12 cellular contexts compared by ENCODE assay signal in the genomic region with DNA sequence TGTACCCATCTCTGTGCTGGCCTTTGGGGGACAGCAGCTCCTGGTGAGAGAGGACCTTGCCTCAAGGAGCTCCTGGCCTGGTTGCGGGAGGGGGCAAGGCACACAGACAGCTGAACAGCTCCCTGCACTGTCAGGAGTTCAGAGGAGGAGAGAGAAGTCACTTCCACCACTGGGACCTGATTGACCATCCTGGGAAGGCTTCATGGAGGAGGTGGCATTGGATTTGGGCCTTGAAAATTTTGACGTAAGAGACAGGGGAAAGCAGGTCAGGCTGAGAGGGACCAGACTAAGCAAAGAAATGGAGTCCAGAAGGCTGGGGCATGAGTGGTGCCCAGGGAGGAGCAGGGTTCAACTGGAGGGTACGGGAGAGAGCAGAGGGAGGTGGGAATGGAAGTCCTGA. TPM values are rescaled to one million over a fixed set of nuclear protein-coding genes. Genes with fewer than 3 reads are reported as not detected.
DNase-seq lines count a peak whose midpoint lies in the region; ATAC-seq, FAIRE-seq and TF ChIP-seq lines count a peak whose summit lies in the region.
"Had no signal": no experiment of that assay in that cellular context is flagged by ENCODE, and none has a peak within 500 bp of the region (broad histone marks: within the 10 kb centered on the region; RNA-seq: fewer than 3 reads in every experiment).

No MANE protein-coding gene starts in this region.

- in situ Hi-C loops in HepG2 (cut with HindIII; ENCODE audit: extremely low pct_ligation_motif_present, low pct_unique_long_range_greater_than_20kb) (no loop called here), HAP-1 (cut with MboI; ENCODE audit: low sequenced_read_pairs) (no loop called here)

- H4K91ac ChIP-seq in neuronal stem cell (ENCODE audit: low read depth, low read length, poor library complexity) = no peak overlapping the region

- BruUV-seq in HepG2 (replicated peaks; lab: Mats Ljungman, UMichigan) = no TSS peak

- H2BK120ac ChIP-seq in neuronal stem cell (ENCODE audit: low read depth, low read length) = no peak overlapping the region

- H3K18ac ChIP-seq in neuronal stem cell (ENCODE audit: low read length) = peak overlapping the region; percentile 5

- no peak overlapping the region for H3K23ac ChIP-seq in neuronal stem cell (ENCODE audit: low read depth, low read length, poor library complexity)

- no peak overlapping the region for H4K8ac ChIP-seq in neuronal stem cell (ENCODE audit: low read depth, low read length)

- H3K4me2 ChIP-seq in HepG2 (ENCODE audit: low read depth, low read length) (no peak overlapping the region), neuronal stem cell (ENCODE audit: insufficient read depth, low read length, poor library complexity, severe bottlenecking) (no peak overlapping the region)

- intact Hi-C loops in HepG2 (cut with micrococcal nuclease; ENCODE audit: unreplicated experiment) (loop anchor here (5.0 kb wide), 1 partner anchor 79 kb away; no protein-coding TSS in a partner anchor), right lobe of liver (cut with DNase I) (no loop called here)

- H3K14ac ChIP-seq in neuronal stem cell (ENCODE audit: low read length) = no peak overlapping the region

- H3K4ac ChIP-seq in neuronal stem cell (ENCODE audit: low read length) = no peak overlapping the region

- peaks cover 21% of the 10 kb centered on the region for H3K4me1 Mint-ChIP-seq in endothelial cell (ENCODE audit: unreplicated experiment)

- H3K27me3 ChIP-seq in HepG2 (ENCODE audit: control insufficient read depth in 1 of 2, insufficient read depth in 2 of 2, low read length in 2 of 2) (no peaks in the 10 kb centered on the region), right lobe of liver (no peaks in the 10 kb centered on the region), neuronal stem cell (ENCODE audit: control insufficient read depth in 3 of 3, insufficient read depth in 3 of 3, low read depth in 1 of 3, low read length in 3 of 3) (peaks cover 0 to 9% (median 0%) of the 10 kb centered on the region in 3 experiments), HAP-1 (ENCODE audit: low read depth) (no peaks in the 10 kb centered on the region)

- H3K36me3 Mint-ChIP-seq in endothelial cell (ENCODE audit: low read depth, unreplicated experiment) = no peaks in the 10 kb centered on the region
- H3K36me3 Mint-ChIP-seq: CD4-positive, alpha-beta memory T cell had no signal

- H2AFZ ChIP-seq in HepG2 (ENCODE audit: low read length) (no peak overlapping the region), neuronal stem cell (ENCODE audit: low read length) (no peak overlapping the region)

- H2BK12ac ChIP-seq in neuronal stem cell (ENCODE audit: low read length) = no peak overlapping the region

- H2BK15ac ChIP-seq in neuronal stem cell (ENCODE audit: low read length) = no peak overlapping the region

- no peak overlapping the region for H2BK5ac ChIP-seq in neuronal stem cell (ENCODE audit: low read length)

- peaks cover 4% of the 10 kb centered on the region for H3K79me1 ChIP-seq in neuronal stem cell (ENCODE audit: low read depth, low read length)

- no peak overlapping the region for H3K4me3 Mint-ChIP-seq in endothelial cell (ENCODE audit: unreplicated experiment)
- H3K4me3 Mint-ChIP-seq: B cell; CD4-positive, alpha-beta memory T cell had no signal

- TF ChIP-seq EP300 in HepG2 (IDR thresholded peaks at IDR 0.05; ENCODE audit: low read depth in 2 of 2, low read length in 2 of 2) = no peak
- no peak for TF ChIP-seq EP300 in HepG2 (CRISPR knock-in tag; IDR thresholded peaks at IDR 0.05; ENCODE audit: borderline replicate concordance)

- FAIRE-seq in HepG2 (lab: Jason Lieb, UNC) = no peak
- FAIRE-seq: GM12878 had no signal

- H3K27ac ChIP-seq in HepG2 (ENCODE audit: extremely low read length, insufficient read depth, low read length) (no peak overlapping the region), right lobe of liver (no peak overlapping the region), neuronal stem cell (replicated peaks; ENCODE audit: low read length) (no peak overlapping the region)
- H3K27ac ChIP-seq: C4-2B had no signal

- H3K9ac ChIP-seq in HepG2 (ENCODE audit: insufficient read depth, low read depth, low read length) (no peak overlapping the region), neuronal stem cell (ENCODE audit: low read depth, low read length, poor library complexity) (no peak overlapping the region)

- H3K4me1 ChIP-seq in HepG2 (ENCODE audit: insufficient read depth, low read length) = peaks cover 42% of the 10 kb centered on the region
- peaks cover 0 to 25% (median 6%) of the 10 kb centered on the region in 4 donors for H3K4me1 ChIP-seq in right lobe of liver
- peaks cover 27 to 28% of the 10 kb centered on the region in 2 donors for H3K4me1 ChIP-seq in neuronal stem cell (ENCODE audit: control insufficient read depth in 2 of 2, insufficient read depth in 1 of 2, low read depth in 1 of 2, low read length in 2 of 2)
- peaks cover 2% of the 10 kb centered on the region; the same call in 1 of the 2 replicates for H3K4me1 ChIP-seq in HAP-1

- POLR2A ChIA-PET in HepG2 (lab: Yijun Ruan, JAX) = no interaction called here

- no peak for TF ChIP-seq CTCF in HepG2 (CRISPR knock-in tag; IDR thresholded peaks at IDR 0.05)
- no peak for TF ChIP-seq CTCF in right lobe of liver (IDR thresholded peaks at IDR 0.05)
- no peak for TF ChIP-seq CTCF in endothelial cell (IDR thresholded peaks at IDR 0.05; ENCODE audit: unreplicated experiment)

- peak overlapping the region; percentile 1 for H3K27ac Mint-ChIP-seq in endothelial cell (ENCODE audit: unreplicated experiment)
- H3K27ac Mint-ChIP-seq: B cell; CD4-positive, alpha-beta memory T cell had no signal

- ATAC-seq in HepG2 = no peak
- ATAC-seq in right lobe of liver = no peak
- no peak for ATAC-seq in GM21619 (IDR thresholded peaks at IDR 0.05; ENCODE audit: unreplicated experiment)
- ATAC-seq: GM12878 had no signal

- peaks cover 8% of the 10 kb centered on the region for H3K27me3 Mint-ChIP-seq in endothelial cell (ENCODE audit: unreplicated experiment)

- no peaks in the 10 kb centered on the region for H3K79me2 ChIP-seq in HepG2 (ENCODE audit: insufficient read depth, low read length)

- H3K4me3 ChIP-seq in HepG2 (replicated peaks in 1 of 3; ENCODE audit: insufficient read depth in 1 of 3, low read depth in 2 of 3, low read length in 3 of 3) = no peak overlapping the region
- no peak overlapping the region for H3K4me3 ChIP-seq in right lobe of liver
- H3K4me3 ChIP-seq in neuronal stem cell (ENCODE audit: low read length in 2 of 2) = no peak overlapping the region
- H3K4me3 ChIP-seq in HAP-1 = no peak overlapping the region
- H3K4me3 ChIP-seq: GM12878 had no signal

- no peaks in the 10 kb centered on the region for H3K9me3 Mint-ChIP-seq in endothelial cell (ENCODE audit: unreplicated experiment)
- H3K9me3 Mint-ChIP-seq: CD4-positive, alpha-beta memory T cell had no signal

- DNase-seq in HepG2 (ENCODE audit: low spot score) (no peak), right lobe of liver (no peak), endothelial cell (ENCODE audit: low spot score) (no peak), neuronal stem cell (ENCODE audit: low spot score) (no peak), HAP-1 (ENCODE audit: low spot score in 2 of 2) (no peak), activated T-cell treated with anti-CD3 and anti-CD28 coated beads for 4 hours (no peak)
- DNase-seq: CD4-positive, alpha-beta memory T cell; DMS79 had no signal

- TF ChIP-seq POLR2A in HepG2 (IDR thresholded peaks at IDR 0.05; ENCODE audit: insufficient read depth in 1 of 2, low read depth in 2 of 2, low read length in 2 of 2) = no peak
- no peak for TF ChIP-seq POLR2A in right lobe of liver (IDR thresholded peaks at IDR 0.05)

- no peak overlapping the region for H2AK5ac ChIP-seq in neuronal stem cell (ENCODE audit: low read depth, low read length)

- CTCF ChIA-PET in HepG2 (lab: Yijun Ruan, JAX; ENCODE audit: low intra/inter-chr PET ratio, low total read pairs) = no interaction called here

- WGBS in HepG2 (ENCODE audit: low lambda C conversion rate) = 78% methylated on average over 3 of the region's 3 CpGs
- WGBS in right lobe of liver (ENCODE audit: insufficient coverage, low coverage, low lambda C conversion rate, missing lambda C conversion rate) = 89% methylated on average over 3 of the region's 3 CpGs
- no CpG with 5 or more reads among the region's 3 CpGs for WGBS in neuronal stem cell (ENCODE audit: extremely low coverage in 2 of 2, insufficient read length in 2 of 2, insufficient replicate concordance in 1 of 2), 2 donors

- H3K36me3 ChIP-seq in HepG2 (replicated peaks in 1 of 2; ENCODE audit: control insufficient read depth in 1 of 2, insufficient read depth in 2 of 2, low read length in 2 of 2) (no peaks in the 10 kb centered on the region), right lobe of liver (no peaks in the 10 kb centered on the region), neuronal stem cell (replicated peaks in 1 of 2; ENCODE audit: control insufficient read depth in 2 of 2, insufficient read depth in 2 of 2, low read length in 2 of 2) (no peaks in the 10 kb centered on the region), HAP-1 (replicated peaks) (no peaks in the 10 kb centered on the region)

- no peak for TF ChIP-seq RAD21 in HepG2 (CRISPR knock-in tag; IDR thresholded peaks at IDR 0.05)

- no peaks in the 10 kb centered on the region for H4K20me1 ChIP-seq in HepG2 (ENCODE audit: insufficient read depth, low read length)

- no peaks in the 10 kb centered on the region for H3K9me3 ChIP-seq in HepG2 (ENCODE audit: low read length)
- H3K9me3 ChIP-seq in right lobe of liver = no peaks in the 10 kb centered on the region
- no peaks in the 10 kb centered on the region for H3K9me3 ChIP-seq in neuronal stem cell (replicated peaks in 1 of 2; ENCODE audit: control insufficient read depth in 2 of 2, insufficient read depth in 1 of 2, low read depth in 1 of 2, low read length in 2 of 2)
- H3K9me3 ChIP-seq in HAP-1 = no peaks in the 10 kb centered on the region

RNA-seq across cellular contexts. Expression of gene DAB2IP, which starts 20.3 kb away (rescaled TPM):
- 25.3 and 32.1 TPM in 2 replicates for total RNA-seq in HepG2 (2016; rRNA removed; fragmentation: Illumina TruSeq; extraction: Trizol)
- total RNA-seq in HepG2 (2016; cell fraction: cytosol; rRNA removed; fragmentation: Illumina TruSeq; extraction: Trizol; ENCODE audit: low read depth) = 2.8 and 5.2 TPM in 2 replicates
- 24.3 and 28.3 TPM in 2 replicates for total RNA-seq in HepG2 (2016; cell fraction: insoluble cytoplasmic fraction; rRNA removed; fragmentation: Illumina TruSeq; extraction: Trizol)
- total RNA-seq in HepG2 (2016; cell fraction: membrane; rRNA removed; fragmentation: Illumina TruSeq; extraction: Trizol) = 10.8 and 12.3 TPM in 2 replicates
- 23.5 and 29.5 TPM in 2 replicates for total RNA-seq in HepG2 (2016; cell fraction: nucleus; rRNA removed; fragmentation: Illumina TruSeq; extraction: Trizol)
- 37.9 and 39.9 TPM in 2 replicates for polyA plus RNA-seq in HepG2 (2011; rRNA removed)
- polyA plus RNA-seq in HepG2 (2011; cell fraction: cytosol; rRNA removed) = 20.8 and 29.3 TPM in 2 replicates
- 42.4 and 54.9 TPM in 2 replicates for polyA plus RNA-seq in HepG2 (2011; cell fraction: nucleus; rRNA removed)
- polyA plus RNA-seq in HepG2 (2012) = 14.7 and 24.6 TPM in 2 replicates
- 1.9 and 2.6 TPM in 2 replicates for polyA plus RNA-seq in HepG2 (2016; cell fraction: cytosol; fragmentation: Illumina TruSeq; extraction: Trizol; ENCODE audit: low read depth)
- polyA plus RNA-seq in HepG2 (2016; cell fraction: insoluble cytoplasmic fraction; fragmentation: Illumina TruSeq; extraction: Trizol; ENCODE audit: low read depth) = 24.2 and 33.5 TPM in 2 replicates
- polyA plus RNA-seq in HepG2 (2016; cell fraction: membrane; fragmentation: Illumina TruSeq; extraction: Trizol; ENCODE audit: low read depth) = 5.5 and 5.8 TPM in 2 replicates
- polyA plus RNA-seq in HepG2 (2016; cell fraction: nucleus; fragmentation: Illumina TruSeq; extraction: Trizol; ENCODE audit: insufficient read depth, low read depth) = 42.8 and 47.1 TPM in 2 replicates
- 48.1 and 97.1 TPM in 2 replicates for polyA minus RNA-seq in HepG2 (2011; rRNA and poly(A)+ RNA removed; ENCODE audit: low replicate concordance)
- polyA minus RNA-seq in HepG2 (2011; cell fraction: cytosol; rRNA and poly(A)+ RNA removed) = 26.5 and 29.0 TPM in 2 replicates
- polyA minus RNA-seq in HepG2 (2011; cell fraction: nucleus; rRNA and poly(A)+ RNA removed) = 34.6 and 46.1 TPM in 2 replicates
- 10 to 100 TPM; 15.1 to 21.6 (median 19.0) TPM for total RNA-seq in right lobe of liver
- 104 TPM for total RNA-seq in endothelial cell (ENCODE audit: unreplicated experiment)
- 28.9 TPM for polyA plus RNA-seq in neuronal stem cell (2013, experiment 1 of 2)
- 29.1 TPM for polyA plus RNA-seq in neuronal stem cell (2013, experiment 2 of 2)
- total RNA-seq: CD4-positive, alpha-beta memory T cell had no signal
- polyA plus RNA-seq: CD4-positive, alpha-beta memory T cell had no signal
